In genomic region chr1:205074513-205074912, GRCh38 we compare ENCODE assay signal across 2 cellular contexts.
TF ChIP-seq lines count a peak whose summit lies in the region.

No MANE protein-coding gene starts in this region.

TF ChIP-seq in SK-N-SH treated with all-trans-retinoic acid at 6 μM for 48 hours, 23 proteins besides CTCF, POLR2A, EP300 and RAD21:
- TF ChIP-seq CSRNP3 (CRISPR knock-in tag; IDR thresholded peaks at IDR 0.05) (no peak), ARNTL (CRISPR knock-in tag; IDR thresholded peaks at IDR 0.05; ENCODE audit: borderline replicate concordance, low read depth) (no peak), ISL1 (CRISPR knock-in tag; IDR thresholded peaks at IDR 0.05) (no peak), ZFP30 (CRISPR knock-in tag; IDR thresholded peaks at IDR 0.05) (no peak), CREB5 (CRISPR knock-in tag; IDR thresholded peaks at IDR 0.05; ENCODE audit: low read depth) (no peak), ZFP3 (CRISPR knock-in tag; IDR thresholded peaks at IDR 0.05) (no peak), TCF4 (CRISPR knock-in tag; IDR thresholded peaks at IDR 0.05; ENCODE audit: borderline replicate concordance) (no peak), TSHZ2 (CRISPR knock-in tag; IDR thresholded peaks at IDR 0.05) (no peak), ZNF70 (CRISPR knock-in tag; IDR thresholded peaks at IDR 0.05) (no peak), ESRRG (CRISPR knock-in tag; IDR thresholded peaks at IDR 0.05) (no peak), BACH2 (CRISPR knock-in tag; IDR thresholded peaks at IDR 0.05; ENCODE audit: borderline replicate concordance) (no peak), ZC3H10 (CRISPR knock-in tag; IDR thresholded peaks at IDR 0.05) (no peak), TOX (CRISPR knock-in tag; IDR thresholded peaks at IDR 0.05; ENCODE audit: borderline replicate concordance) (no peak), PATZ1 (CRISPR knock-in tag; IDR thresholded peaks at IDR 0.05; ENCODE audit: borderline replicate concordance) (no peak), POU6F1 (CRISPR knock-in tag; IDR thresholded peaks at IDR 0.05; ENCODE audit: borderline replicate concordance, low read depth) (no peak), SNAI2 (CRISPR knock-in tag; IDR thresholded peaks at IDR 0.05) (no peak), ZNF565 (CRISPR knock-in tag; conservative IDR thresholded peaks at IDR 0.05; ENCODE audit: low read depth) (no peak), ZNF8 (CRISPR knock-in tag; IDR thresholded peaks at IDR 0.05) (no peak), OSR1 (CRISPR knock-in tag; IDR thresholded peaks at IDR 0.05) (no peak), PPARA (CRISPR knock-in tag; IDR thresholded peaks at IDR 0.05; ENCODE audit: borderline replicate concordance) (no peak)

TF ChIP-seq in SK-N-SH, 30 proteins besides CTCF, POLR2A, EP300 and RAD21:
- TF ChIP-seq REST (IDR thresholded peaks at IDR 0.05; ENCODE audit: low read depth, low read length) (no peak), IRF3 (IDR thresholded peaks at IDR 0.05; ENCODE audit: low read depth, low read length) (no peak), RFX5 (IDR thresholded peaks at IDR 0.05; ENCODE audit: low read length) (no peak), GABPA (IDR thresholded peaks at IDR 0.05; ENCODE audit: low read depth) (no peak), FOXJ3 (CRISPR knock-in tag; IDR thresholded peaks at IDR 0.05) (no peak), CHD2 (IDR thresholded peaks at IDR 0.05; ENCODE audit: low read length, partially characterized antibody) (no peak), PBX3 (IDR thresholded peaks at IDR 0.05) (no peak), YY1 (IDR thresholded peaks at IDR 0.05; ENCODE audit: low read depth) (no peak), ZBTB33 (IDR thresholded peaks at IDR 0.05; ENCODE audit: borderline replicate concordance, low read depth) (no peak), USF1 (IDR thresholded peaks at IDR 0.05; ENCODE audit: borderline replicate concordance, low read depth) (no peak), FOXM1 (IDR thresholded peaks at IDR 0.05; ENCODE audit: low read depth) (no peak), ELF1 (IDR thresholded peaks at IDR 0.05) (no peak), JUND (IDR thresholded peaks at IDR 0.05) (no peak)
